8 cellular contexts compared by ENCODE assay signal in genomic region chr10:43408331-43408709, GRCh38. TPM values are rescaled to one million over a fixed set of nuclear protein-coding genes. Genes with fewer than 3 reads are reported as not detected.
A peak's percentile ranks its signal among the peaks of the same experiment; 100 is the strongest.
DNase-seq lines count a peak whose midpoint lies in the region; ATAC-seq and TF ChIP-seq lines count a peak whose summit lies in the region.

No MANE protein-coding gene starts in this region.

- H3K27me3 ChIP-seq in gastroesophageal sphincter = no peaks in the 10 kb centered on the region
- H3K27me3 ChIP-seq in smooth muscle cell (ENCODE audit: low read depth) = no peaks in the 10 kb centered on the region

- no peak for TF ChIP-seq EP300 in gastroesophageal sphincter (IDR thresholded peaks at IDR 0.05)

- no peak for DNase-seq in activated T-cell treated with anti-CD3 and anti-CD28 coated beads, Interleukin-2, amount 50 U/mL, for 24 hours
- DNase-seq in activated T-cell treated with anti-CD3 and anti-CD28 coated beads, Interleukin-2, amount 50 U/mL, for 48 hours = no peak
- DNase-seq in T-helper 17 cell (no peak), smooth muscle cell (lab: John Stamatoyannopoulos, UW; ENCODE audit: unreplicated experiment) (no peak), COR-L47 (lab: John Stamatoyannopoulos, UW) (no peak), pons (ENCODE audit: low spot score) (no peak)

- no peak for TF ChIP-seq POLR2A in gastroesophageal sphincter (IDR thresholded peaks at IDR 0.05)

- H3K4me1 ChIP-seq in gastroesophageal sphincter (peaks cover 7 to 45% (median 25%) of the 10 kb centered on the region in 3 donors), smooth muscle cell (ENCODE audit: low read depth) (peaks cover 13% of the 10 kb centered on the region)

- H3K9me3 Mint-ChIP-seq in activated T-cell treated with anti-CD3 and anti-CD28 coated beads, Interleukin-2, amount 50 U/mL, for 24 hours = no peaks in the 10 kb centered on the region

- H3K4me1 Mint-ChIP-seq in activated T-cell treated with anti-CD3 and anti-CD28 coated beads, Interleukin-2, amount 50 U/mL, for 24 hours (ENCODE audit: low read depth) = peaks cover 31% of the 10 kb centered on the region
- H3K4me1 Mint-ChIP-seq in T-helper 17 cell = peaks cover 31% of the 10 kb centered on the region

- peaks cover 58% of the 10 kb centered on the region for H3K36me3 Mint-ChIP-seq in activated T-cell treated with anti-CD3 and anti-CD28 coated beads, Interleukin-2, amount 50 U/mL, for 24 hours (ENCODE audit: low read depth)
- peaks cover 4% of the 10 kb centered on the region for H3K36me3 Mint-ChIP-seq in T-helper 17 cell (ENCODE audit: low read depth)

- no peak for ATAC-seq in T-helper 17 cell
- no peak for ATAC-seq in gastroesophageal sphincter
- no peak for ATAC-seq in GM18858 (IDR thresholded peaks at IDR 0.05; ENCODE audit: unreplicated experiment)

- peak overlapping the region; percentile 97 for H3K9ac ChIP-seq in smooth muscle cell (ENCODE audit: low read depth)

- H3K9me3 ChIP-seq in T-helper 17 cell (ENCODE audit: control insufficient read depth, low read length, poor library complexity, severe bottlenecking) (no peaks in the 10 kb centered on the region), gastroesophageal sphincter (no peaks in the 10 kb centered on the region), smooth muscle cell (replicated peaks; ENCODE audit: low read depth) (no peaks in the 10 kb centered on the region)

- H3K27ac ChIP-seq in gastroesophageal sphincter (peak overlapping the region; percentile 89 to 99 (median 99)), smooth muscle cell (ENCODE audit: low read depth) (peak overlapping the region; percentile 99)

- H2AFZ ChIP-seq in smooth muscle cell (ENCODE audit: low read depth) = no peak overlapping the region

- H3K79me2 ChIP-seq in smooth muscle cell (ENCODE audit: low read depth) = peaks cover 36% of the 10 kb centered on the region

- no peak for TF ChIP-seq CTCF in gastroesophageal sphincter (IDR thresholded peaks at IDR 0.05)
- no peak for TF ChIP-seq CTCF in smooth muscle cell (IDR thresholded peaks at IDR 0.05; ENCODE audit: borderline replicate concordance, insufficient read depth, poor library complexity, severe bottlenecking)

- H3K4me3 ChIP-seq in gastroesophageal sphincter = peak overlapping the region; percentile 67 to 75
- peak overlapping the region; percentile 80 for H3K4me3 ChIP-seq in smooth muscle cell

- H3K27me3 Mint-ChIP-seq in activated T-cell treated with anti-CD3 and anti-CD28 coated beads, Interleukin-2, amount 50 U/mL, for 24 hours = no peaks in the 10 kb centered on the region
- no peaks in the 10 kb centered on the region for H3K27me3 Mint-ChIP-seq in T-helper 17 cell

- peaks cover 9% of the 10 kb centered on the region for H3F3A ChIP-seq in smooth muscle cell (ENCODE audit: low read depth)

- H3K4me2 ChIP-seq in smooth muscle cell = peak overlapping the region; percentile 93

- H4K20me1 ChIP-seq in smooth muscle cell (ENCODE audit: low read depth) = peaks cover 46% of the 10 kb centered on the region

- peak overlapping the region; percentile 99 for H3K4me3 Mint-ChIP-seq in activated T-cell treated with anti-CD3 and anti-CD28 coated beads, Interleukin-2, amount 50 U/mL, for 24 hours
- H3K4me3 Mint-ChIP-seq in T-helper 17 cell = peak overlapping the region; percentile 97

- WGBS in gastroesophageal sphincter (ENCODE audit: low coverage in 1 of 2), 2 donors = no CpG with 5 or more reads among the region's 31 CpGs
- under 1% methylated on average over 31 of the region's 31 CpGs for WGBS in smooth muscle cell (ENCODE audit: low lambda C conversion rate)

- peaks cover 0 to 8% of the 10 kb centered on the region in 2 donors for H3K36me3 ChIP-seq in gastroesophageal sphincter
- no peaks in the 10 kb centered on the region for H3K36me3 ChIP-seq in smooth muscle cell (ENCODE audit: low read depth)

- H3K27ac Mint-ChIP-seq in activated T-cell treated with anti-CD3 and anti-CD28 coated beads, Interleukin-2, amount 50 U/mL, for 24 hours = peak overlapping the region; percentile 100
- H3K27ac Mint-ChIP-seq in T-helper 17 cell = peak overlapping the region; percentile 100

RNA-seq across cellular contexts. Expression of gene HNRNPF, which starts 0.7 kb away (rescaled TPM):
- 100 to 1,000 TPM; 131 to 144 TPM for total RNA-seq in T-helper 17 cell
- 100 to 1,000 TPM; 138 to 215 (median 180) TPM for total RNA-seq in gastroesophageal sphincter
- total RNA-seq in smooth muscle cell = 112 and 119 TPM in 2 replicates
- polyA plus RNA-seq in smooth muscle cell = 71.9 and 83.9 TPM in 2 replicates

RNA-seq across cellular contexts. Expression of gene ZNF487, which starts 28.6 kb away (rescaled TPM):
- 1 to 10 TPM; 7.9 to 8.7 TPM for total RNA-seq in T-helper 17 cell
- 10 to 100 TPM in 3 of 4 donors, 1 to 10 TPM in 1; 5.1 to 22.4 (median 14.0) TPM for total RNA-seq in gastroesophageal sphincter
- total RNA-seq in smooth muscle cell = 6.4 and 9.6 TPM in 2 replicates
- polyA plus RNA-seq in smooth muscle cell = 4.6 and 5.1 TPM in 2 replicates

RNA-seq across cellular contexts. Expression of gene FXYD4, which starts 36.9 kb away (rescaled TPM):
- total RNA-seq in T-helper 17 cell (not detected), gastroesophageal sphincter (not detected), smooth muscle cell (not detected in 2 replicates)
- not detected in 2 replicates for polyA plus RNA-seq in smooth muscle cell
